1 cellular context compared by ENCODE assay signal in genomic region chr2:8643238-8643995, GRCh38.
TF ChIP-seq lines count a peak whose summit lies in the region.

No MANE protein-coding gene starts in this region.

TF ChIP-seq in HepG2, 621 proteins besides CTCF, POLR2A, EP300 and RAD21 (continued from another document and continues in another):
- TF ChIP-seq TFE3 (CRISPR knock-in tag; IDR thresholded peaks at IDR 0.05), result peak; percentile 48; the same call in 1 of the 2 replicates
- TF ChIP-seq ZNF549 (CRISPR knock-in tag; IDR thresholded peaks at IDR 0.05), result no peak
- peak; percentile 35 for TF ChIP-seq MED1 (CRISPR knock-in tag; IDR thresholded peaks at IDR 0.05)
- TF ChIP-seq ZFAT (CRISPR knock-in tag; conservative IDR thresholded peaks at IDR 0.05), result no peak
- TF ChIP-seq ZNF468 (CRISPR knock-in tag; IDR thresholded peaks at IDR 0.05), result no peak
- 0 out of 2 replicates have a peak, but pooled peaks have one; percentile 59 for TF ChIP-seq ZNF644 (CRISPR knock-in tag; IDR thresholded peaks at IDR 0.05; ENCODE audit: low read depth)
- 0 out of 2 replicates have a peak, but pooled peaks have one; percentile 28 for TF ChIP-seq PHF20 (CRISPR knock-in tag; IDR thresholded peaks at IDR 0.05)
- TF ChIP-seq POGK (CRISPR knock-in tag; conservative IDR thresholded peaks at IDR 0.05), result no peak
- no peak for TF ChIP-seq JARID2 (CRISPR knock-in tag; IDR thresholded peaks at IDR 0.05; ENCODE audit: insufficient replicate concordance)
- TF ChIP-seq PAXIP1 (CRISPR knock-in tag; conservative IDR thresholded peaks at IDR 0.05), result 0 out of 2 replicates have a peak, but pooled peaks have one; percentile 48
- no peak for TF ChIP-seq ZBTB25 (CRISPR knock-in tag; IDR thresholded peaks at IDR 0.05)
- TF ChIP-seq KAT2B (IDR thresholded peaks at IDR 0.05; ENCODE audit: borderline replicate concordance, low read depth, low read length), result no peak
- TF ChIP-seq MAF1 (CRISPR knock-in tag; IDR thresholded peaks at IDR 0.05; ENCODE audit: borderline replicate concordance), result no peak
- TF ChIP-seq ZNF556 (CRISPR knock-in tag; IDR thresholded peaks at IDR 0.05; ENCODE audit: borderline replicate concordance), result no peak
- TF ChIP-seq TEAD3 (CRISPR knock-in tag; optimal IDR thresholded peaks at IDR 0.05; ENCODE audit: borderline replicate concordance), result peak; percentile 29
- 0 out of 3 replicates have a peak, but pooled peaks have one; percentile 24 for TF ChIP-seq MXI1 (IDR thresholded peaks at IDR 0.05; ENCODE audit: borderline replicate concordance, low read depth, low read length)
- TF ChIP-seq ZHX2 (IDR thresholded peaks at IDR 0.05; ENCODE audit: low read depth), result no peak
- TF ChIP-seq ZHX2 (CRISPR knock-in tag; IDR thresholded peaks at IDR 0.05; ENCODE audit: borderline replicate concordance), result no peak
- TF ChIP-seq NR2C2 (CRISPR knock-in tag; IDR thresholded peaks at IDR 0.05; ENCODE audit: borderline replicate concordance), result peak; percentile 82
- TF ChIP-seq ZNF501 (CRISPR knock-in tag; IDR thresholded peaks at IDR 0.05), result peak; percentile 57
- TF ChIP-seq HNRNPH1 (optimal IDR thresholded peaks at IDR 0.05; ENCODE audit: low read depth, low read length), result no peak
- TF ChIP-seq ZNF543 (CRISPR knock-in tag; IDR thresholded peaks at IDR 0.05), result no peak
- no peak for TF ChIP-seq TERF1 (CRISPR knock-in tag; IDR thresholded peaks at IDR 0.05)
- TF ChIP-seq ARID5B (CRISPR knock-in tag; IDR thresholded peaks at IDR 0.05), result peak; percentile 44
- 0 out of 2 replicates have a peak, but pooled peaks have one; percentile 10 for TF ChIP-seq THAP11 (CRISPR knock-in tag; IDR thresholded peaks at IDR 0.05)
- TF ChIP-seq GABPB1 (CRISPR knock-in tag; IDR thresholded peaks at IDR 0.05), result peak; percentile 32; the same call in 1 of the 2 replicates
- TF ChIP-seq ZNF724P (CRISPR knock-in tag; IDR thresholded peaks at IDR 0.05; ENCODE audit: borderline replicate concordance), result no peak
- TF ChIP-seq ELF1 (CRISPR knock-in tag; IDR thresholded peaks at IDR 0.05), result peak; percentile 52; the same call in 1 of the 2 replicates
- peak; percentile 49 for TF ChIP-seq HNF4A (CRISPR knock-in tag; IDR thresholded peaks at IDR 0.05)
- TF ChIP-seq ATF2 (CRISPR knock-in tag; IDR thresholded peaks at IDR 0.05), result no peak
